Comparison of ENCODE assay signal across 8 cellular contexts in the genomic region with DNA sequence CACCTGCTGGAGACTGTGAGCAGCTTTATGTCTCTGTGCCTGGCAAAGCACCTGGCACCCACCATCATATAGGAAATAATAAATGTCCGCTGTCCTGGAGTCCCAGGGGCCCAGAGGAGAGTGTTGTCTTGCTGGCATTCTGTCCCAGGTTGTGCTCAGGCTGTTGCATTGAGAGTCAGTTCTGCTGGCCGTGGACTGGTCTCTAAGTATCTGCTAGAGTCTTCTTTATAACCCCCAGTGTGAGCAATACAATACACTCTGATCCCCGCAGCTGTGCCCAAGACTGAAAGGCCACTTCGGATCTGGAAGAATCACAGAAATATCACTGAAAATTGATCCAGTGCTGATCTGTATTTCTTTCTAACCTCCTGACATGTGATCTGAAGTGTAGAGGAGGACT. TPM values are rescaled to one million over a fixed set of nuclear protein-coding genes. Genes with fewer than 3 reads are reported as not detected.
DNase-seq lines count a peak whose midpoint lies in the region; ATAC-seq and TF ChIP-seq lines count a peak whose summit lies in the region.

No MANE protein-coding gene starts in this region.

- H3K36me3 ChIP-seq in body of pancreas (replicated peaks in 1 of 2; ENCODE audit: insufficient read depth in 1 of 2, low read depth in 2 of 2) (peaks cover 0 to under 1% of the 10 kb centered on the region in 2 donors), tibial artery (peaks cover 37 to 52% (median 39%) of the 10 kb centered on the region in 3 donors)

- intact Hi-C loops in body of pancreas (cut with DNase I), result no loop called here
- intact Hi-C loops in tibial artery (cut with DNase I; ENCODE audit: low total_unique reads), result loop anchor here (2.0 kb wide), 1 partner anchor 55 kb away; no protein-coding TSS in a partner anchor

- peak overlapping the region; percentile 86 for H3K4me3 Mint-ChIP-seq in activated T-cell treated with anti-CD3 and anti-CD28 coated beads, Interleukin-2, amount 50 U/mL, for 24 hours
- no peak overlapping the region for H3K4me3 Mint-ChIP-seq in mesothelial cell of epicardium

- H3K4me3 ChIP-seq in body of pancreas (no peak overlapping the region), tibial artery (no peak overlapping the region)

- H3K27me3 Mint-ChIP-seq in activated T-cell treated with anti-CD3 and anti-CD28 coated beads, Interleukin-2, amount 50 U/mL, for 24 hours, result no peaks in the 10 kb centered on the region
- no peaks in the 10 kb centered on the region for H3K27me3 Mint-ChIP-seq in mesothelial cell of epicardium (ENCODE audit: low read depth)

- peaks cover 42% of the 10 kb centered on the region for H3K4me1 Mint-ChIP-seq in activated T-cell treated with anti-CD3 and anti-CD28 coated beads, Interleukin-2, amount 50 U/mL, for 24 hours (ENCODE audit: low read depth)
- H3K4me1 Mint-ChIP-seq in mesothelial cell of epicardium, result peaks cover 21% of the 10 kb centered on the region

- peaks cover 25% of the 10 kb centered on the region for H3K4me1 ChIP-seq in body of pancreas
- H3K4me1 ChIP-seq in tibial artery, result peaks cover 0 to 7% (median 2%) of the 10 kb centered on the region in 4 donors

- H3K27me3 ChIP-seq in body of pancreas, result no peaks in the 10 kb centered on the region
- no peaks in the 10 kb centered on the region for H3K27me3 ChIP-seq in tibial artery

- H3K27ac ChIP-seq in body of pancreas (peak overlapping the region; percentile 33 to 91 (median 88)), tibial artery (peak overlapping the region; percentile 62 to 66)

- WGBS in body of pancreas, 2 donors, result 70 to 74% methylated on average over 4 of the region's 4 CpGs

- TF ChIP-seq CTCF in body of pancreas (IDR thresholded peaks at IDR 0.05) (no peak), mesothelial cell of epicardium (IDR thresholded peaks at IDR 0.05; ENCODE audit: unreplicated experiment) (no peak), tibial artery (IDR thresholded peaks at IDR 0.05) (no peak)

- H3K27ac Mint-ChIP-seq in activated T-cell treated with anti-CD3 and anti-CD28 coated beads, Interleukin-2, amount 50 U/mL, for 24 hours, result peak overlapping the region; percentile 98
- peak overlapping the region; percentile 98 for H3K27ac Mint-ChIP-seq in mesothelial cell of epicardium

- H3K9me3 ChIP-seq in body of pancreas, result no peaks in the 10 kb centered on the region
- no peaks in the 10 kb centered on the region for H3K9me3 ChIP-seq in tibial artery

- DNase-seq in activated T-cell treated with anti-CD3 and anti-CD28 coated beads, Interleukin-2, amount 50 U/mL, for 24 hours, result no peak
- DNase-seq in activated T-cell treated with anti-CD3 and anti-CD28 coated beads, Interleukin-2, amount 50 U/mL, for 1 hour, result no peak
- no peak for DNase-seq in body of pancreas
- DNase-seq in mesothelial cell of epicardium (ENCODE audit: low spot score in 2 of 2, unreplicated experiment in 2 of 2), result no peak
- no peak for DNase-seq in tibial artery
- DNase-seq in globus pallidus (ENCODE audit: low spot score), result no peak
- no peak for DNase-seq in inferior parietal cortex (ENCODE audit: extremely low spot score)

- ATAC-seq in body of pancreas (no peak), GM21447 (IDR thresholded peaks at IDR 0.05; ENCODE audit: unreplicated experiment) (no peak)

- no peak for TF ChIP-seq POLR2A in body of pancreas (IDR thresholded peaks at IDR 0.05)

- H3K36me3 Mint-ChIP-seq in activated T-cell treated with anti-CD3 and anti-CD28 coated beads, Interleukin-2, amount 50 U/mL, for 24 hours (ENCODE audit: low read depth), result peaks cover 90% of the 10 kb centered on the region
- H3K36me3 Mint-ChIP-seq in mesothelial cell of epicardium, result peaks cover 36% of the 10 kb centered on the region

- H3K9me3 Mint-ChIP-seq in activated T-cell treated with anti-CD3 and anti-CD28 coated beads, Interleukin-2, amount 50 U/mL, for 24 hours, result no peaks in the 10 kb centered on the region
- no peaks in the 10 kb centered on the region for H3K9me3 Mint-ChIP-seq in mesothelial cell of epicardium

RNA-seq across cellular contexts. Expression of a gene that starts 38.3 kb away (rescaled TPM):
- total RNA-seq in body of pancreas (10 to 100 TPM in 1 of 2 donors, 1 to 10 TPM in 1; 8.8 to 14.5 TPM), mesothelial cell of epicardium (16.3 to 17.5 TPM (median 17.2 TPM) in 3 replicates)
